ENCODE assay signal across 19 cellular contexts in genomic region chr2:162747974-162748373, GRCh38.
DNase-seq lines count a peak whose midpoint lies in the region; ATAC-seq, FAIRE-seq and TF ChIP-seq lines count a peak whose summit lies in the region.
"Had no signal": no experiment of that assay in that cellular context is flagged by ENCODE, and none has a peak within 500 bp of the region (broad histone marks: within the 10 kb centered on the region; RNA-seq: fewer than 3 reads in every experiment).

No MANE protein-coding gene starts in this region.

- intact Hi-C loops in heart right ventricle (cut with DNase I) (no loop called here), GM12878 (cut with micrococcal nuclease; ENCODE audit: unreplicated experiment) (no loop called here)

- no peak for ATAC-seq in heart right ventricle
- peak; percentile 61 for ATAC-seq in GM12878
- no peak for ATAC-seq in GM18505 (IDR thresholded peaks at IDR 0.05; ENCODE audit: unreplicated experiment)

- CTCF ChIA-PET in GM12878 (lab: Yijun Ruan, JAX): interaction anchor here (1.1 to 1.3 kb wide), 4 partner anchors 11 to 37 kb away, joined by 3 to 6 read pairs (median 3); no protein-coding TSS in a partner anchor

- no peak for TF ChIP-seq EP300 in GM12878 (IDR thresholded peaks at IDR 0.05; ENCODE audit: borderline replicate concordance in 1 of 2, control insufficient read depth in 1 of 2, low read depth in 2 of 2, low read length in 2 of 2)

- POLR2A ChIA-PET in GM12878 (lab: Charles Lee): interaction anchor here (3.1 kb wide), 1 partner anchor 16 kb away, joined by 18 read pairs; no protein-coding TSS in a partner anchor

- H3K27ac ChIP-seq in cardiac muscle cell (peak overlapping the region; percentile 14), heart right ventricle (no peak overlapping the region), GM12878 (ENCODE audit: control insufficient read depth, insufficient read depth) (no peak overlapping the region)
- no peak overlapping the region for H3K27ac ChIP-seq in BLaER1 treated with 17β-estradiol and CSF1 and Interleukin-3, amounts not matched to agents 10 nM and 100 nM
- H3K27ac ChIP-seq: GM23248 had no signal

- peak overlapping the region in 6 of 11 experiments; percentile 39 to 68 (median 62); a peak in 12 of 22 replicates for H3K4me2 ChIP-seq in BLaER1 treated with 17β-estradiol and CSF1 and Interleukin-3, amounts not matched to agents 10 nM and 100 nM
- H3K4me2 ChIP-seq in GM12878 (ENCODE audit: control insufficient read depth, insufficient read depth): no peak overlapping the region

- in situ Hi-C loops in GM12878 (cut with MboI): no loop called here

- 60 to 71% methylated on average over 1 of the region's 1 CpG for WGBS in heart right ventricle, 2 donors
- WGBS in GM12878 (ENCODE audit: insufficient coverage, insufficient replicate concordance, low lambda C conversion rate, missing lambda C conversion rate): 4% methylated on average over 1 of the region's 1 CpG

- no peaks in the 10 kb centered on the region for H4K20me1 ChIP-seq in BLaER1 treated with 17β-estradiol and CSF1 and Interleukin-3, amounts not matched to agents 10 nM and 100 nM
- no peaks in the 10 kb centered on the region for H4K20me1 ChIP-seq in GM12878 (ENCODE audit: control insufficient read depth, insufficient read depth)

- RAD21 ChIA-PET in GM12878 (lab: Charles Lee; ENCODE audit: unreplicated experiment): interaction anchor here (1.0 to 3.1 kb wide), 3 partner anchors 13 to 36 kb away, joined by 3 to 24 read pairs (median 14); no protein-coding TSS in a partner anchor

- H3K9me3 ChIP-seq in cardiac muscle cell (ENCODE audit: low read depth): no peaks in the 10 kb centered on the region
- no peaks in the 10 kb centered on the region for H3K9me3 ChIP-seq in heart right ventricle
- peaks cover 0 to 22% (median 4%) of the 10 kb centered on the region in 11 experiments; a peak in 9 of 22 replicates for H3K9me3 ChIP-seq in BLaER1 treated with 17β-estradiol and CSF1 and Interleukin-3, amounts not matched to agents 10 nM and 100 nM (replicated peaks in 1 of 11)
- no peaks in the 10 kb centered on the region for H3K9me3 ChIP-seq in GM12878 (replicated peaks; ENCODE audit: control insufficient read depth, insufficient read depth, low read length)

- SMC1A ChIA-PET in GM12878 (lab: Charles Lee; ENCODE audit: uncharacterized antibody, unreplicated experiment): interaction anchor here (0.7 to 4.9 kb wide), 9 partner anchors 9 to 52 kb away, joined by 3 to 57 read pairs (median 7); no protein-coding TSS in a partner anchor

- no peak overlapping the region for H3K9ac ChIP-seq in BLaER1 treated with 17β-estradiol and CSF1 and Interleukin-3, amounts not matched to agents 10 nM and 100 nM
- no peak overlapping the region for H3K9ac ChIP-seq in GM12878 (ENCODE audit: control insufficient read depth, insufficient read depth, low read length)
- H3K9ac ChIP-seq: GM23248 had no signal

- H3K79me2 ChIP-seq in GM12878 (ENCODE audit: control insufficient read depth, insufficient read depth, low read length): no peaks in the 10 kb centered on the region

- no peak for FAIRE-seq in GM12878 (lab: Jason Lieb, UNC)
- FAIRE-seq: GM12892, GM19239, H1 had no signal

- H3K4me3 ChIP-seq in cardiac muscle cell (no peak overlapping the region), heart right ventricle (no peak overlapping the region), GM12878 (no peak overlapping the region)
- H3K4me3 ChIP-seq in BLaER1 treated with 17β-estradiol and CSF1 and Interleukin-3, amounts not matched to agents 10 nM and 100 nM: no peak overlapping the region
- H3K4me3 ChIP-seq: GM23248 had no signal

- H3K36me3 ChIP-seq in cardiac muscle cell (no peaks in the 10 kb centered on the region), heart right ventricle (no peaks in the 10 kb centered on the region), GM12878 (ENCODE audit: control insufficient read depth in 2 of 2, insufficient read depth in 2 of 2, low read length in 1 of 2) (no peaks in the 10 kb centered on the region)
- H3K36me3 ChIP-seq in BLaER1 treated with 17β-estradiol and CSF1 and Interleukin-3, amounts not matched to agents 10 nM and 100 nM: no peaks in the 10 kb centered on the region

- no peak for TF ChIP-seq RAD21 in GM12878 (IDR thresholded peaks at IDR 0.05; ENCODE audit: insufficient read depth, low read depth, low read length)

- no peak for TF ChIP-seq POLR2A in GM12878 (IDR thresholded peaks at IDR 0.05; ENCODE audit: low read depth, low read length)
- no peak for TF ChIP-seq POLR2A in GM18505 (IDR thresholded peaks at IDR 0.05; ENCODE audit: borderline replicate concordance, extremely low read depth, insufficient read depth, insufficient read length)

- H3K4me1 ChIP-seq in cardiac muscle cell (ENCODE audit: low read depth) (peaks cover 20% of the 10 kb centered on the region), heart right ventricle (no peaks in the 10 kb centered on the region), GM12878 (ENCODE audit: control insufficient read depth, insufficient read depth, low read length) (no peaks in the 10 kb centered on the region)
- peaks cover 0 to 35% (median 17%) of the 10 kb centered on the region in 10 experiments; a peak in 12 of 20 replicates for H3K4me1 ChIP-seq in BLaER1 treated with 17β-estradiol and CSF1 and Interleukin-3, amounts not matched to agents 10 nM and 100 nM

- H2AFZ ChIP-seq in GM12878 (ENCODE audit: control insufficient read depth, low read depth, low read length): no peak overlapping the region
- H2AFZ ChIP-seq: GM23248 had no signal

- BruUV-seq in GM12878 (replicated peaks; lab: Mats Ljungman, UMichigan): no TSS peak

- TF ChIP-seq CTCF in cardiac muscle cell (IDR thresholded peaks at IDR 0.05; ENCODE audit: low read depth, low read length): no peak
- no peak for TF ChIP-seq CTCF in heart right ventricle (IDR thresholded peaks at IDR 0.05)
- TF ChIP-seq CTCF in GM12878 (IDR thresholded peaks at IDR 0.05 in 2 of 3, conservative IDR thresholded peaks at IDR 0.05 in 1 of 3; ENCODE audit: control insufficient read depth in 2 of 3, extremely low read depth in 1 of 3, insufficient read depth in 1 of 3, low read depth in 3 of 3, low read length in 3 of 3): no peak

- H3K27me3 ChIP-seq in cardiac muscle cell: no peaks in the 10 kb centered on the region
- H3K27me3 ChIP-seq in heart right ventricle: no peaks in the 10 kb centered on the region
- H3K27me3 ChIP-seq in BLaER1 treated with 17β-estradiol and CSF1 and Interleukin-3, amounts not matched to agents 10 nM and 100 nM: no peaks in the 10 kb centered on the region
- no peaks in the 10 kb centered on the region for H3K27me3 ChIP-seq in GM12878 (replicated peaks in 1 of 2; ENCODE audit: control insufficient read depth in 2 of 2, insufficient read depth in 2 of 2, low read length in 1 of 2)

- DNase-seq in cardiac muscle cell (ENCODE audit: low read depth in 1 of 2, low spot score in 1 of 2) (no peak), heart right ventricle (no peak), GM12878 (ENCODE audit: low read depth, low spot score) (no peak), OCI-M2 (lab: John Stamatoyannopoulos, UW; ENCODE audit: unreplicated experiment) (no peak)
- DNase-seq: C1 segment of cervical spinal cord; Calu3; CD4-positive, alpha-beta memory T cell; COR-L47; DMS53; DMS79 treated with DMSO at 0.1 percent for 48 hours; GF-D8; GM23248; H7; HCEC 1CT had no signal

TF ChIP-seq in GM12878, 131 proteins besides CTCF, POLR2A, EP300 and RAD21:
- peak; percentile 67 for TF ChIP-seq MTA2 (IDR thresholded peaks at IDR 0.05; ENCODE audit: low read depth)
- TF ChIP-seq MEF2B (IDR thresholded peaks at IDR 0.05; ENCODE audit: partially characterized antibody, poor library complexity, severe bottlenecking): peak; percentile 86
- TF ChIP-seq SIN3A (IDR thresholded peaks at IDR 0.05; ENCODE audit: low read depth, low read length): no peak
